In the genomic region with DNA sequence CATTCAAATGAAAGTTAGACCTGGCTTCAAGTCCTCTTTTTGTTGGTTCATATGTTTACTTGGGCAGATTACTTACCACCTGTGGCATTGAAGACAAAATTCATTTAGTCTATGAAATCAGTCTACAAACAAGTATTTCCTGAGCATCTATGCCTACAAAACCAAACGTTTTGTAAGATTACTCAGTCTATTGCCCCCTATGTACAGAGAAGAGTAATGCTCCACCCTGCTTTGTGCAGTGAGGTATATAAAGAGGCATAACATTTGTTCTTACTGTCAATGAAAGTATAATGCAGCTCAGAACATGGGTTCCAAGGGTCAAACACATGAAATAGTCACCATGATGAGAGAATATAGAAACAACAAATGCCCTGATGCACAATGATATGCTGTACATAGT, we compare ENCODE assay signal across 17 cellular contexts.
DNase-seq lines count a peak whose midpoint lies in the region; TF ChIP-seq lines count a peak whose summit lies in the region.
"Had no signal": no experiment of that assay in that cellular context is flagged by ENCODE, and none has a peak within 500 bp of the region (broad histone marks: within the 10 kb centered on the region; RNA-seq: fewer than 3 reads in every experiment).

No MANE protein-coding gene starts in this region.

- no peaks in the 10 kb centered on the region for H3K9me3 Mint-ChIP-seq in progenitor cell of endocrine pancreas (ENCODE audit: low read depth)
- H3K9me3 Mint-ChIP-seq: CD4-positive, alpha-beta memory T cell had no signal

- no peaks in the 10 kb centered on the region for H3K27me3 Mint-ChIP-seq in progenitor cell of endocrine pancreas
- H3K27me3 Mint-ChIP-seq: B cell had no signal

- TF ChIP-seq CTCF in 22Rv1 (IDR thresholded peaks at IDR 0.05), result peak; percentile 21
- TF ChIP-seq CTCF in GM12864 (IDR thresholded peaks at IDR 0.05; ENCODE audit: low read depth, low read length, missing control alignments), result peak; percentile 22
- 0 out of 2 replicates have a peak, but pooled peaks have one; percentile 7 for TF ChIP-seq CTCF in LNCaP clone FGC (IDR thresholded peaks at IDR 0.05; ENCODE audit: control insufficient read depth, extremely low read depth, insufficient read depth)
- TF ChIP-seq CTCF in progenitor cell of endocrine pancreas (IDR thresholded peaks at IDR 0.05; ENCODE audit: unreplicated experiment), result no peak

- no peak overlapping the region for H3K27ac Mint-ChIP-seq in progenitor cell of endocrine pancreas
- H3K27ac Mint-ChIP-seq: B cell; CD4-positive, alpha-beta memory T cell had no signal

- H3K4me3 ChIP-seq in GM12864 (ENCODE audit: low read depth, low read length), result no peak overlapping the region
- H3K4me3 ChIP-seq in LNCaP clone FGC (ENCODE audit: low read depth, low read length), result no peak overlapping the region

- no peak for TF ChIP-seq POLR2A in erythroblast (IDR thresholded peaks at IDR 0.05; ENCODE audit: low read length)

- H3K4me1 Mint-ChIP-seq in progenitor cell of endocrine pancreas (ENCODE audit: low read depth), result no peaks in the 10 kb centered on the region
- H3K4me1 Mint-ChIP-seq: B cell; CD4-positive, alpha-beta memory T cell had no signal

- H3K36me3 Mint-ChIP-seq in progenitor cell of endocrine pancreas (ENCODE audit: insufficient read depth), result no peaks in the 10 kb centered on the region
- H3K36me3 Mint-ChIP-seq: CD4-positive, alpha-beta memory T cell had no signal

- no peak overlapping the region for H3K4me3 Mint-ChIP-seq in progenitor cell of endocrine pancreas (ENCODE audit: low read depth)
- H3K4me3 Mint-ChIP-seq: B cell; CD4-positive, alpha-beta memory T cell had no signal

- no peak for DNase-seq in GM12864 (ENCODE audit: low read depth)
- DNase-seq in LNCaP clone FGC (ENCODE audit: low read depth), result no peak
- DNase-seq in iPS-NIHi7 (ENCODE audit: extremely low spot score), result peak; percentile 13
- no peak for DNase-seq in progenitor cell of endocrine pancreas (ENCODE audit: low spot score, unreplicated experiment)
- no peak for DNase-seq in NCI-H1417 treated with DMSO at 0.1 percent for 48 hours (lab: John Stamatoyannopoulos, UW)
- DNase-seq in pons (ENCODE audit: low spot score), result no peak
- DNase-seq in erythroblast (lab: John Stamatoyannopoulos, UW), result no peak
- DNase-seq: ACHN; CD4-positive, alpha-beta memory T cell; KG1; NCI-H1417; NCI-H2029; NCI-H2171 treated with DMSO at 0.1 percent for 48 hours; NCI-H774; SHP77 treated with DMSO at 0.1 percent for 48 hours had no signal

- H3K27ac ChIP-seq in 22Rv1, result no peak overlapping the region
